8 cellular contexts compared by ENCODE assay signal in genomic region chr7:100874577-100875355, GRCh38. TPM values are rescaled to one million over a fixed set of nuclear protein-coding genes. Genes with fewer than 3 reads are reported as not detected.
DNase-seq lines count a peak whose midpoint lies in the region; ATAC-seq lines count a peak whose summit lies in the region.

A gene with protein sequence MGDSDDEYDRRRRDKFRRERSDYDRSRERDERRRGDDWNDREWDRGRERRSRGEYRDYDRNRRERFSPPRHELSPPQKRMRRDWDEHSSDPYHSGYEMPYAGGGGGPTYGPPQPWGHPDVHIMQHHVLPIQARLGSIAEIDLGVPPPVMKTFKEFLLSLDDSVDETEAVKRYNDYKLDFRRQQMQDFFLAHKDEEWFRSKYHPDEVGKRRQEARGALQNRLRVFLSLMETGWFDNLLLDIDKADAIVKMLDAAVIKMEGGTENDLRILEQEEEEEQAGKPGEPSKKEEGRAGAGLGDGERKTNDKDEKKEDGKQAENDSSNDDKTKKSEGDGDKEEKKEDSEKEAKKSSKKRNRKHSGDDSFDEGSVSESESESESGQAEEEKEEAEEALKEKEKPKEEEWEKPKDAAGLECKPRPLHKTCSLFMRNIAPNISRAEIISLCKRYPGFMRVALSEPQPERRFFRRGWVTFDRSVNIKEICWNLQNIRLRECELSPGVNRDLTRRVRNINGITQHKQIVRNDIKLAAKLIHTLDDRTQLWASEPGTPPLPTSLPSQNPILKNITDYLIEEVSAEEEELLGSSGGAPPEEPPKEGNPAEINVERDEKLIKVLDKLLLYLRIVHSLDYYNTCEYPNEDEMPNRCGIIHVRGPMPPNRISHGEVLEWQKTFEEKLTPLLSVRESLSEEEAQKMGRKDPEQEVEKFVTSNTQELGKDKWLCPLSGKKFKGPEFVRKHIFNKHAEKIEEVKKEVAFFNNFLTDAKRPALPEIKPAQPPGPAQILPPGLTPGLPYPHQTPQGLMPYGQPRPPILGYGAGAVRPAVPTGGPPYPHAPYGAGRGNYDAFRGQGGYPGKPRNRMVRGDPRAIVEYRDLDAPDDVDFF (plus strand): TSS chr7:100875103. CDS start chr7:100875591, 488 bp downstream.

- H3K27ac ChIP-seq in effector memory CD4-positive, alpha-beta T cell (ENCODE audit: insufficient read depth, low read length, poor library complexity, severe bottlenecking), result peak within 1 kb of the TSS; percentile 91

- peaks cover 18% of the 10 kb centered on the region for H3K4me1 ChIP-seq in effector memory CD4-positive, alpha-beta T cell (ENCODE audit: control insufficient read depth, insufficient read depth, low read length, poor library complexity, severe bottlenecking)

- peak within 1 kb of the TSS; percentile 98 for H3K4me3 ChIP-seq in effector memory CD4-positive, alpha-beta T cell (ENCODE audit: insufficient read depth, low read depth, low read length, poor library complexity, severe bottlenecking)

- H3K9me3 ChIP-seq in effector memory CD4-positive, alpha-beta T cell (ENCODE audit: control insufficient read depth, low read length), result no peaks in the 10 kb centered on the region

- DNase-seq in COLO668 (lab: John Stamatoyannopoulos, UW; ENCODE audit: unreplicated experiment) (peak; percentile 99), HT-29 (ENCODE audit: low spot score) (peak; percentile 99), NOMO-1 (lab: John Stamatoyannopoulos, UW; ENCODE audit: unreplicated experiment in 2 of 2) (peak; percentile 99), medulla oblongata (ENCODE audit: extremely low spot score) (peak; percentile 99)
- DNase-seq in effector memory CD4-positive, alpha-beta T cell, result peak; percentile 93 to 97 (median 95)
- DNase-seq in stimulated activated CD8-positive, alpha-beta memory T cell treated with anti-CD3 and anti-CD28 coated beads, Interleukin-12 subunit alpha, Interleukin-12 subunit beta, amount 100 ng/mL, for 1 hour (ENCODE audit: low read depth), result peak; percentile 97

- CTCF ChIA-PET in activated CD8-positive, alpha-beta memory T cell treated with anti-CD3 and anti-CD28 coated beads for 36 hours (lab: Charles Lee), result interaction anchor here (1.0 to 3.6 kb wide), 3 partner anchors 13 to 23 kb away, joined by 3 to 25 read pairs (median 13); partner anchors contain the start of genes SLC12A9 and UFSP1

- peak; percentile 86 for ATAC-seq in GM19468 (IDR thresholded peaks at IDR 0.05; ENCODE audit: extremely low read depth, unreplicated experiment)

- no peaks in the 10 kb centered on the region for H3K27me3 ChIP-seq in effector memory CD4-positive, alpha-beta T cell (replicated peaks; ENCODE audit: control insufficient read depth, insufficient read depth, low read length, poor library complexity, severe bottlenecking)

- POLR2A ChIA-PET in activated CD8-positive, alpha-beta memory T cell treated with anti-CD3 and anti-CD28 coated beads for 36 hours (lab: Charles Lee), result interaction anchor here (0.6 to 4.9 kb wide), 11 partner anchors 8 to 405 kb away, joined by 3 to 71 read pairs (median 6); partner anchors contain the start of genes POP7, SLC12A9, TRIM56 and TRIP6

- H3K36me3 ChIP-seq in effector memory CD4-positive, alpha-beta T cell (ENCODE audit: control insufficient read depth, insufficient read depth, low read length), result peaks cover 4% of the 10 kb centered on the region

RNA-seq across cellular contexts. Expression of the gene that starts here (rescaled TPM):
- total RNA-seq in HT-29 (2014; rRNA removed; shearing (Covaris generic)), result 211 and 222 TPM in 2 replicates
- total RNA-seq in activated CD8-positive, alpha-beta memory T cell treated with anti-CD3 and anti-CD28 coated beads for 36 hours, result 100 to 1,000 TPM; 302 to 308 TPM

Comparison
In these comparisons a context has a peak if more than half of its experiments do, and no peak if none do; other contexts are left out.
1. Peak in every context shown above with its lines: DNase-seq, ATAC-seq, H3K4me3 ChIP-seq and H3K27ac ChIP-seq.